In genomic region chr9:137243266-137243625, GRCh38 we compare ENCODE assay signal across 8 cellular contexts. TPM values are rescaled to one million over a fixed set of nuclear protein-coding genes. Genes with fewer than 3 reads are reported as not detected.
DNase-seq lines count a peak whose midpoint lies in the region; ATAC-seq, FAIRE-seq and TF ChIP-seq lines count a peak whose summit lies in the region.
"Not testable (repeated sequence)": the region's sequence is repeated elsewhere in the genome, so short reads cannot be mapped to it uniquely, and the experiment has no call there.
"Had no signal": no experiment of that assay in that cellular context is flagged by ENCODE, and none has a peak within 500 bp of the region (broad histone marks: within the 10 kb centered on the region; RNA-seq: fewer than 3 reads in every experiment).

No MANE protein-coding gene starts in this region.

- not testable (repeated sequence) for H3K27me3 Mint-ChIP-seq in T-cell; activated naive CD4-positive, alpha-beta T cell treated with anti-CD3 and anti-CD28 coated beads, Interleukin-2, amount 10 ng/mL, durations not matched to agents 7 days and 5 days

- not testable (repeated sequence) for H3K18ac ChIP-seq in neuronal stem cell (ENCODE audit: low read length)

- not testable (repeated sequence) for H3K27me3 ChIP-seq in neuronal stem cell (ENCODE audit: control insufficient read depth in 3 of 3, insufficient read depth in 3 of 3, low read depth in 1 of 3, low read length in 3 of 3)

- peaks cover 18 to 24% of the 10 kb centered on the region in 2 donors for H3K4me1 ChIP-seq in neuronal stem cell (ENCODE audit: control insufficient read depth in 2 of 2, insufficient read depth in 1 of 2, low read depth in 1 of 2, low read length in 2 of 2)

- FAIRE-seq in H54 (lab: Jason Lieb, UNC) = not testable (repeated sequence)

- CTCF ChIA-PET in T-cell (lab: Charles Lee); activated naive CD4-positive, alpha-beta T cell treated with anti-CD3 and anti-CD28 coated beads, Interleukin-2, amount 10 ng/mL, durations not matched to agents 7 days and 5 days (lab: Charles Lee): not testable (repeated sequence)

- peak overlapping the region; percentile 95 for H3K23ac ChIP-seq in neuronal stem cell (ENCODE audit: low read depth, low read length, poor library complexity)

- H2BK5ac ChIP-seq in neuronal stem cell (ENCODE audit: low read length) = not testable (repeated sequence)

- H2AK5ac ChIP-seq in neuronal stem cell (ENCODE audit: low read depth, low read length) = not testable (repeated sequence)

- no CpG with 5 or more reads among the region's 18 CpGs for WGBS in neuronal stem cell (ENCODE audit: extremely low coverage in 2 of 2, insufficient read length in 2 of 2, insufficient replicate concordance in 1 of 2), 2 donors

- H3K9me3 Mint-ChIP-seq in T-cell; activated naive CD4-positive, alpha-beta T cell treated with anti-CD3 and anti-CD28 coated beads, Interleukin-2, amount 10 ng/mL, durations not matched to agents 7 days and 5 days: not testable (repeated sequence)

- peaks cover 23% of the 10 kb centered on the region for H3K79me1 ChIP-seq in neuronal stem cell (ENCODE audit: low read depth, low read length)

- H2BK15ac ChIP-seq in neuronal stem cell (ENCODE audit: low read length) = not testable (repeated sequence)

- not testable (repeated sequence) for H4K91ac ChIP-seq in neuronal stem cell (ENCODE audit: low read depth, low read length, poor library complexity)

- H3K9ac ChIP-seq in neuronal stem cell (ENCODE audit: low read depth, low read length, poor library complexity) = peak overlapping the region; percentile 70

- peak overlapping the region; percentile 97 for H3K27ac ChIP-seq in epithelial cell of prostate
- H3K27ac ChIP-seq in neuronal stem cell (replicated peaks; ENCODE audit: low read length) = not testable (repeated sequence)

- H3K4me2 ChIP-seq in neuronal stem cell (ENCODE audit: insufficient read depth, low read length, poor library complexity, severe bottlenecking) = not testable (repeated sequence)

- not testable (repeated sequence) for H3K4ac ChIP-seq in neuronal stem cell (ENCODE audit: low read length)

- TF ChIP-seq POLR2A in H54 (IDR thresholded peaks at IDR 0.05; ENCODE audit: low read depth, low read length) = peak; percentile 14; the same call in 1 of the 2 replicates

- not testable (repeated sequence) for H3K14ac ChIP-seq in neuronal stem cell (ENCODE audit: low read length)

- peaks cover 26 to 34% (median 29%) of the 10 kb centered on the region in 3 donors for H3K4me1 Mint-ChIP-seq in T-cell
- H3K4me1 Mint-ChIP-seq in activated naive CD4-positive, alpha-beta T cell treated with anti-CD3 and anti-CD28 coated beads, Interleukin-2, amount 10 ng/mL, durations not matched to agents 7 days and 5 days = peaks cover 33% of the 10 kb centered on the region

- peak overlapping the region in 1 of 2 donors; percentile 25 for H3K4me3 ChIP-seq in neuronal stem cell (ENCODE audit: low read length in 2 of 2)

- not testable (repeated sequence) for DNase-seq in H54 (ENCODE audit: insufficient read length, low spot score); T-cell; activated naive CD4-positive, alpha-beta T cell treated with anti-CD3 and anti-CD28 coated beads, Interleukin-2, amount 10 ng/mL, durations not matched to agents 7 days and 5 days; epithelial cell of prostate (ENCODE audit: low read depth, low spot score); neuronal stem cell (ENCODE audit: low spot score)

- not testable (repeated sequence) for H2BK12ac ChIP-seq in neuronal stem cell (ENCODE audit: low read length)

- POLR2A ChIA-PET in T-cell (lab: Charles Lee) = not testable (repeated sequence)

- peaks cover 14% of the 10 kb centered on the region for H3K36me3 Mint-ChIP-seq in T-cell
- H3K36me3 Mint-ChIP-seq in activated naive CD4-positive, alpha-beta T cell treated with anti-CD3 and anti-CD28 coated beads, Interleukin-2, amount 10 ng/mL, durations not matched to agents 7 days and 5 days = peaks cover 23% of the 10 kb centered on the region

- peak overlapping the region in 2 of 3 donors; percentile 82 to 84 for H3K4me3 Mint-ChIP-seq in T-cell
- peak overlapping the region; percentile 31 for H3K4me3 Mint-ChIP-seq in activated naive CD4-positive, alpha-beta T cell treated with anti-CD3 and anti-CD28 coated beads, Interleukin-2, amount 10 ng/mL, durations not matched to agents 7 days and 5 days

- ATAC-seq in T-cell (replicated peaks in 1 of 4) = not testable (repeated sequence)

- peak overlapping the region; percentile 43 for H4K8ac ChIP-seq in neuronal stem cell (ENCODE audit: low read depth, low read length)

- H3K9me3 ChIP-seq in neuronal stem cell (replicated peaks in 1 of 2; ENCODE audit: control insufficient read depth in 2 of 2, insufficient read depth in 1 of 2, low read depth in 1 of 2, low read length in 2 of 2) = not testable (repeated sequence)

- H2AFZ ChIP-seq in neuronal stem cell (ENCODE audit: low read length) = not testable (repeated sequence)

- not testable (repeated sequence) for H2BK120ac ChIP-seq in neuronal stem cell (ENCODE audit: low read depth, low read length)

- H3K36me3 ChIP-seq in neuronal stem cell (replicated peaks in 1 of 2; ENCODE audit: control insufficient read depth in 2 of 2, insufficient read depth in 2 of 2, low read length in 2 of 2) = peaks cover 19 to 32% of the 10 kb centered on the region in 2 donors

- H3K27ac Mint-ChIP-seq in T-cell = not testable (repeated sequence)
- peak overlapping the region; percentile 55 for H3K27ac Mint-ChIP-seq in activated naive CD4-positive, alpha-beta T cell treated with anti-CD3 and anti-CD28 coated beads, Interleukin-2, amount 10 ng/mL, durations not matched to agents 7 days and 5 days

RNA-seq across cellular contexts. Expression of gene TUBB4B, which starts 2.2 kb away (rescaled TPM):
- 100 to 1,000 TPM in 2 of 5 donors, 10 to 100 TPM in 3; 50.6 to 118 (median 95.3) TPM for total RNA-seq in T-cell
- polyA plus RNA-seq in neuronal stem cell (2013, experiment 1 of 2) = 358 TPM
- 354 TPM for polyA plus RNA-seq in neuronal stem cell (2013, experiment 2 of 2)

RNA-seq across cellular contexts. Expression of gene STPG3, which starts 7.8 kb away (rescaled TPM):
- total RNA-seq in T-cell = under 1 TPM in 1 of 5 donors, not detected in 4; 0.54 TPM
- polyA plus RNA-seq in neuronal stem cell (2013, experiment 1 of 2) = 0.07 TPM
- polyA plus RNA-seq in neuronal stem cell (2013, experiment 2 of 2) = not detected
- total RNA-seq: ascending aorta, mucosa of descending colon, posterior vena cava had no signal

RNA-seq across cellular contexts. Expression of gene NELFB, which starts 11.9 kb away (rescaled TPM):
- total RNA-seq in T-cell = 10 to 100 TPM; 36.1 to 62.2 (median 58.8) TPM
- polyA plus RNA-seq in neuronal stem cell (2013, experiment 1 of 2) = 45.7 TPM
- polyA plus RNA-seq in neuronal stem cell (2013, experiment 2 of 2) = 46.2 TPM

RNA-seq across cellular contexts. Expression of gene SLC34A3, which starts 12.5 kb away (rescaled TPM):
- not detected for total RNA-seq in T-cell
- not detected for polyA plus RNA-seq in neuronal stem cell (2013, experiment 1 of 2)
- polyA plus RNA-seq in neuronal stem cell (2013, experiment 2 of 2) = not detected
- total RNA-seq: ascending aorta, mucosa of descending colon, posterior vena cava had no signal

RNA-seq across cellular contexts. Expression of gene RNF224, which starts 15.9 kb away (rescaled TPM):
- not detected for total RNA-seq in T-cell
- polyA plus RNA-seq in neuronal stem cell (2013, experiment 1 of 2) = not detected
- polyA plus RNA-seq in neuronal stem cell (2013, experiment 2 of 2) = not detected
- total RNA-seq: ascending aorta, mucosa of descending colon, posterior vena cava had no signal
